8 cellular contexts compared by ENCODE assay signal in the genomic region with DNA sequence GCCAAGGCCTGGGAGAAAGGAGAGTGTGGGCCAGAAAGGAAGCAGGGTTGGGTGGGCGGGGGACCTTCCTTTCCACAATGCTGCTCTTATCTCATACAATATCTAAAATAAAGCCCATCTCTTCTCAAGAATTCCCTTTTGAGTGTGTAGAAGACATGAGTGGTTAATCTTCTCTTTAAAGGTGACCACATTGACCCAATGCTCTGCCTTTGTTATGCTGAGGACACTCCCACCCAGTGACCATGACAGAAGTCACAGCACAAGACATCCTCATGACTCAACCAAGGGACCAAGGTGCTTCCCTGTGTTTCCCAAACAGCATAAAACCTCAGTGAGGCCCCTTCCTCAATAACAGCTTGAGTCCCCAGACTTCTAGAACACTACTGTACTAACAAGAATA.
"Had no signal": no experiment of that assay in that cellular context is flagged by ENCODE, and none has a peak within 500 bp of the region (broad histone marks: within the 10 kb centered on the region; RNA-seq: fewer than 3 reads in every experiment).

No MANE protein-coding gene starts in this region.

- ATAC-seq: GM23338, HepG2 had no signal

- H3K4me3 ChIP-seq: GM23338 had no signal

- DNase-seq: H9, HCEC 1CT, KBM-7 had no signal

- FAIRE-seq: H1, H54, HepG2 had no signal

- H3K27ac ChIP-seq: KMS-11 had no signal
